Comparison of ENCODE assay signal across 23 cellular contexts in the genomic region with DNA sequence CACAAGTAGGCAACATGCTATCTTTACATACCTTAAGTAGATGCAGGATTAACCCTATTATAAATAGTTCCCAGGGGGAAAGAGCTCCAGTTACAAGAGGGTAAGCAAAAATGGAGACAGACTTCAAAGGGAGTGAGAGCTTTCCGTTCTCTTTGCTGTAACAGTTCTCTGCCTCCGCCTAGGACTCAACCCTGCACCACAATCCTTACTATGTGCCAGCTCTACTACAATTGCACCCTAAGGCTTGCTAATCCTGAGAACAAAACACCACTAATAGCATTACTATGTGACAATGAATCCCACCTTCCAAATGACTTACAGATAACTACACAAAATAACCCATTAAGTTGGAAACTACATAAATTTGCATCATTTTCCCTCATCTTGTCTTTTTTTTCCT.
"Had no signal": no experiment of that assay in that cellular context is flagged by ENCODE, and none has a peak within 500 bp of the region (broad histone marks: within the 10 kb centered on the region; RNA-seq: fewer than 3 reads in every experiment).

No MANE protein-coding gene starts in this region.

- H3K4me3 ChIP-seq: hepatocyte, left lung, lung, sigmoid colon, smooth muscle cell, transverse colon, uterus had no signal

- H2AFZ ChIP-seq: hepatocyte had no signal

- H3K9me3 Mint-ChIP-seq: activated T-cell treated with anti-CD3 and anti-CD28 coated beads, Interleukin-2, amount 50 U/mL, for 4 hours; activated T-helper 2 cell treated with anti-CD3 and anti-CD28 coated beads, Interferon-gamma antibody, Interleukin-2, Interleukin-4, amounts not matched to agents 10 μg/mL and 5 μg/mL and 100 μg/mL, durations not matched to agents 14 hours and 24 hours and 36 hours; naive thymus-derived CD8-positive, alpha-beta T cell; stimulated activated memory B cell treated with anti-CD40 and anti-IgM and Interleukin-4, amounts not matched to agents 10 μg/mL and 1 μg/mL and 100 μg/mL, for 72 hours had no signal

- DNase-seq: activated CD4-positive, alpha-beta T cell treated with anti-CD3 and anti-CD28 coated beads for 4 hours; activated CD4-positive, alpha-beta T cell treated with anti-CD3 and anti-CD28 coated beads, Interleukin-2, amount 50 U/mL, for 48 hours; activated CD4-positive, CD25-positive, alpha-beta regulatory T cell; activated CD8-positive, alpha-beta memory T cell treated with anti-CD3 and anti-CD28 coated beads, Interleukin-2, amount 50 U/mL, for 48 hours; activated naive CD4-positive, alpha-beta T cell treated with Interleukin-2 at 50 U/mL for 16 hours; activated naive CD8-positive, alpha-beta T cell treated with anti-CD3 and anti-CD28 coated beads, Interleukin-2, amount 50 U/mL, for 24 hours; activated T-cell treated with anti-CD3 and anti-CD28 coated beads, Interleukin-2, amount 50 U/mL, for 4 hours; effector CD4-positive, alpha-beta T cell; foreskin keratinocyte; kidney glomerular epithelial cell; left lung; naive thymus-derived CD8-positive, alpha-beta T cell; retina; sigmoid colon; stimulated activated CD4-positive, alpha-beta T cell treated with anti-CD3 and anti-CD28 coated beads, Interleukin-15, amount 100 ng/mL, for 24 hours; transverse colon; uterus had no signal

- H3K27me3 Mint-ChIP-seq: activated naive CD8-positive, alpha-beta T cell treated with anti-CD3 and anti-CD28 coated beads, Interleukin-2, amount 50 U/mL, for 24 hours; naive thymus-derived CD8-positive, alpha-beta T cell; progenitor cell of endocrine pancreas; stimulated activated memory B cell treated with anti-CD40 and anti-IgM and Interleukin-4, amounts not matched to agents 10 μg/mL and 1 μg/mL and 100 μg/mL, for 72 hours had no signal

- H3K4me1 ChIP-seq: foreskin keratinocyte, left lung, sigmoid colon, transverse colon, uterus had no signal

- ATAC-seq: activated naive CD8-positive, alpha-beta T cell treated with anti-CD3 and anti-CD28 coated beads, Interleukin-2, amount 50 U/mL, for 24 hours; activated T-cell treated with anti-CD3 and anti-CD28 coated beads, Interleukin-2, amount 50 U/mL, for 4 hours; foreskin keratinocyte; left lung; naive thymus-derived CD8-positive, alpha-beta T cell had no signal

- H3K4me2 ChIP-seq: hepatocyte had no signal

- H3K27me3 ChIP-seq: foreskin keratinocyte, hepatocyte, left lung, sigmoid colon, transverse colon, uterus had no signal

- H3K27ac ChIP-seq: foreskin keratinocyte, hepatocyte, left lung, sigmoid colon, transverse colon, uterus had no signal

- H3K27ac Mint-ChIP-seq: activated naive CD8-positive, alpha-beta T cell treated with anti-CD3 and anti-CD28 coated beads, Interleukin-2, amount 50 U/mL, for 24 hours; activated T-helper 2 cell treated with anti-CD3 and anti-CD28 coated beads, Interferon-gamma antibody, Interleukin-2, Interleukin-4, amounts not matched to agents 10 μg/mL and 5 μg/mL and 100 μg/mL, durations not matched to agents 14 hours and 24 hours and 36 hours; progenitor cell of endocrine pancreas; stimulated activated memory B cell treated with anti-CD40 and anti-IgM and Interleukin-4, amounts not matched to agents 10 μg/mL and 1 μg/mL and 100 μg/mL, for 72 hours had no signal

- H3K4me3 Mint-ChIP-seq: activated naive CD8-positive, alpha-beta T cell treated with anti-CD3 and anti-CD28 coated beads, Interleukin-2, amount 50 U/mL, for 24 hours; activated T-cell treated with anti-CD3 and anti-CD28 coated beads, Interleukin-2, amount 50 U/mL, for 4 hours; naive thymus-derived CD8-positive, alpha-beta T cell; stimulated activated memory B cell treated with anti-CD40 and anti-IgM and Interleukin-4, amounts not matched to agents 10 μg/mL and 1 μg/mL and 100 μg/mL, for 72 hours had no signal

- H3K36me3 ChIP-seq: uterus had no signal

- H3K9me3 ChIP-seq: left lung, sigmoid colon, transverse colon, uterus had no signal
